In the genomic region with DNA sequence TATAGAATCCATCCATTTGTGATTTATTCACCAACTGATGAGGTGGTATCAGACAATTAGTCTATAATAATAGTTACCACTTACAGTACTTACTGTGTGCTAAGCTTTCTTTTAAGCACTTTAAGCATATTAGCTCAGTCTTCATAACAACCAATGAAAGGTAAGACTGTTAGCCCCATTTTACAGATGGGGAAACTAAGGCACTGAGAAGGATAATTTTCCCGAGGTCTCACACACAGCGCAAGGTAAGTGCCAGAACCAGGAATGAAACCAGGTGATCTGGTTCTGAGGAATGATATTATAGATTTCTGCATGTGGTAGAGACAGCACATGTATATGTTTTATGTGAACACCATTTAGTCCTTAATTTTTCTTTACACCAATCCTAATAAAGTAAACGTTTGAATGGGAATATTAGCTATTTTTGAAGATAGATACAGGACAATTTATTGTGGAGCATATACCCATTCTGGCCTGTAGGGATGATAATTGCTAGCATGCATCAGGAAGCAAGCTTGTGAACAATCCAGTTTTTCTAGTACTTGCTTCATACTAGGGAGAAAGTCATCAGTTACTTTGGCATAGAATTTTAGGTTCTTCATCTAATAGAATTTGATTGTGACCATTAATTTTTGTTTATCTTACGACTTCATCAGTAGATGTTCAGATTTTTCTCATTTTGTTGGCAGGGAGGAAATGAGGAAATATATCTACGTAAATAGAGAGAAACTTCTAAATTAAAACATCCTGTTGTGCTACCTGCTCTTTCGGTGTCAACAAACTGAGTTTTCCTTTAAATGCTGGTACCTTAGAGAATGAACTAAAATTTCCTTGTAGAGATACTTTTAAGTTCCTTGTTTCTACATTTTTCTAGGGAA, we compare ENCODE assay signal across 9 cellular contexts. TPM values are rescaled to one million over a fixed set of nuclear protein-coding genes. Genes with fewer than 3 reads are reported as not detected.
DNase-seq lines count a peak whose midpoint lies in the region; FAIRE-seq and TF ChIP-seq lines count a peak whose summit lies in the region.
"Had no signal": no experiment of that assay in that cellular context is flagged by ENCODE, and none has a peak within 500 bp of the region (broad histone marks: within the 10 kb centered on the region; RNA-seq: fewer than 3 reads in every experiment).

No MANE protein-coding gene starts in this region.

- DNase-seq in NCI-H2196 (lab: John Stamatoyannopoulos, UW; ENCODE audit: unreplicated experiment): peak; percentile 15
- DNase-seq in NCI-H2196 treated with DMSO at 0.1 percent for 48 hours (lab: John Stamatoyannopoulos, UW; ENCODE audit: unreplicated experiment): no peak
- no peak for DNase-seq in Peyer's patch
- DNase-seq in endothelial cell of umbilical vein (ENCODE audit: low read depth, low spot score): no peak
- no peak for DNase-seq in Ammon's horn (ENCODE audit: low spot score)
- no peak for DNase-seq in ecto neural progenitor cell (ENCODE audit: low spot score)
- DNase-seq in HUDEP-2 (lab: John Stamatoyannopoulos, UW; ENCODE audit: unreplicated experiment in 76 of 76): no peak
- DNase-seq: kidney glomerular epithelial cell had no signal

- H4K20me1 ChIP-seq in endothelial cell of umbilical vein (replicated peaks; ENCODE audit: control insufficient read depth, extremely low read depth, insufficient read depth, low read length): peaks cover 28% of the 10 kb centered on the region

- intact Hi-C loops in endothelial cell of umbilical vein (cut with micrococcal nuclease): loop anchor here (1.0 to 10.0 kb wide), 5 partner anchors 21 to 1806 kb away; partner anchors contain the start of gene TTPAL

- H3K9ac ChIP-seq in endothelial cell of umbilical vein (replicated peaks; ENCODE audit: extremely low read depth, insufficient read depth, low read length): peak overlapping the region; percentile 22
- peak overlapping the region; percentile 100 for H3K9ac ChIP-seq in skeletal muscle satellite cell (ENCODE audit: low read depth, low read length)

- dilution Hi-C loops in endothelial cell of umbilical vein (cut with MboI; ENCODE audit: extremely low pct_ligation_motif_present, low sequenced_read_pairs): no loop called here

- H3K27ac ChIP-seq in Peyer's patch (peak overlapping the region in 1 of 4 donors; percentile 27), endothelial cell of umbilical vein (ENCODE audit: insufficient read depth, low read depth, low read length) (no peak overlapping the region)

- FAIRE-seq in endothelial cell of umbilical vein (lab: Jason Lieb, UNC): no peak

- no peak overlapping the region for H3K4me3 ChIP-seq in Peyer's patch
- no peak overlapping the region for H3K4me3 ChIP-seq in endothelial cell of umbilical vein (replicated peaks in 1 of 3; ENCODE audit: insufficient read depth in 1 of 3, low read depth in 1 of 3, low read length in 3 of 3)
- H3K4me3 ChIP-seq in skeletal muscle satellite cell (ENCODE audit: low read length): peak overlapping the region; percentile 96

- H3K79me2 ChIP-seq in endothelial cell of umbilical vein (ENCODE audit: control insufficient read depth, insufficient read depth, low read length): peaks cover 80% of the 10 kb centered on the region

- no peaks in the 10 kb centered on the region for H3K9me1 ChIP-seq in endothelial cell of umbilical vein (replicated peaks; ENCODE audit: control insufficient read depth, extremely low read depth, insufficient read depth, low read length)

- peak overlapping the region; percentile 87 for H3K4me2 ChIP-seq in endothelial cell of umbilical vein (ENCODE audit: insufficient read depth, low read length)
- peak overlapping the region; percentile 85 for H3K4me2 ChIP-seq in skeletal muscle satellite cell (ENCODE audit: low read length)

- H2AFZ ChIP-seq in endothelial cell of umbilical vein (ENCODE audit: low read depth, low read length): no peak overlapping the region

- TF ChIP-seq CTCF in Peyer's patch (IDR thresholded peaks at IDR 0.05) (peak in 5 of 6 experiments; percentile 12 to 52 (median 41)), endothelial cell of umbilical vein (IDR thresholded peaks at IDR 0.05; ENCODE audit: extremely low read depth in 1 of 2, insufficient read depth in 1 of 2, low read depth in 1 of 2, low read length in 2 of 2) (no peak)

- no TSS peak for BruUV-seq in endothelial cell of umbilical vein (replicated peaks; lab: Mats Ljungman, UMichigan)

- no peaks in the 10 kb centered on the region for H3K9me3 ChIP-seq in Peyer's patch
- no peaks in the 10 kb centered on the region for H3K9me3 ChIP-seq in endothelial cell of umbilical vein (replicated peaks; ENCODE audit: control insufficient read depth, insufficient read depth, low read length)
- no peaks in the 10 kb centered on the region for H3K9me3 ChIP-seq in skeletal muscle satellite cell (replicated peaks; ENCODE audit: low read length)

- H3K36me3 ChIP-seq in Peyer's patch (no peaks in the 10 kb centered on the region), endothelial cell of umbilical vein (ENCODE audit: control insufficient read depth in 2 of 2, extremely low read depth in 1 of 2, insufficient read depth in 2 of 2, low read length in 2 of 2) (peaks cover 0 to 5% of the 10 kb centered on the region in 2 experiments), skeletal muscle satellite cell (ENCODE audit: insufficient read depth, low read length) (peaks cover 33% of the 10 kb centered on the region)

- H3K27me3 ChIP-seq in Peyer's patch: no peaks in the 10 kb centered on the region
- H3K27me3 ChIP-seq in endothelial cell of umbilical vein (ENCODE audit: control insufficient read depth in 2 of 2, insufficient read depth in 2 of 2, low read length in 2 of 2): no peaks in the 10 kb centered on the region
- no peaks in the 10 kb centered on the region for H3K27me3 ChIP-seq in skeletal muscle satellite cell (ENCODE audit: control insufficient read depth, insufficient read depth, low read length)

- H3K4me1 ChIP-seq in Peyer's patch: peaks cover 0 to 60% (median 8%) of the 10 kb centered on the region in 4 donors
- peaks cover 33% of the 10 kb centered on the region for H3K4me1 ChIP-seq in endothelial cell of umbilical vein (ENCODE audit: control insufficient read depth, extremely low read depth, insufficient read depth, low read length)
- H3K4me1 ChIP-seq in skeletal muscle satellite cell (ENCODE audit: control insufficient read depth, insufficient read depth, low read length): peaks cover 32% of the 10 kb centered on the region

- POLR2A ChIA-PET in endothelial cell of umbilical vein (lab: Charles Lee): interaction anchor here (0.8 kb wide), 1 partner anchor 12 kb away, joined by 3 read pairs; no protein-coding TSS in a partner anchor

- CTCF ChIA-PET in endothelial cell of umbilical vein (lab: Charles Lee): interaction anchor here (0.7 to 2.3 kb wide), 14 partner anchors 9 to 207 kb away, joined by 3 to 12 read pairs (median 3); partner anchors contain the start of gene PABPC1L

- TF ChIP-seq POLR2A in Peyer's patch (IDR thresholded peaks at IDR 0.05) (no peak), endothelial cell of umbilical vein (IDR thresholded peaks at IDR 0.05; ENCODE audit: low read depth, low read length) (no peak)

TF ChIP-seq in endothelial cell of umbilical vein, 7 proteins besides CTCF, POLR2A, EP300 and RAD21:
- no peak for TF ChIP-seq MYC (IDR thresholded peaks at IDR 0.05; ENCODE audit: low read depth, low read length)
- TF ChIP-seq, protein P1, sequence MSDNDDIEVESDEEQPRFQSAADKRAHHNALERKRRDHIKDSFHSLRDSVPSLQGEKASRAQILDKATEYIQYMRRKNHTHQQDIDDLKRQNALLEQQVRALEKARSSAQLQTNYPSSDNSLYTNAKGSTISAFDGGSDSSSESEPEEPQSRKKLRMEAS (IDR thresholded peaks at IDR 0.05; ENCODE audit: insufficient read depth, insufficient read length): no peak
- TF ChIP-seq FOS (IDR thresholded peaks at IDR 0.05; ENCODE audit: borderline replicate concordance, insufficient read depth, low read length): no peak
- TF ChIP-seq POLR2AphosphoS5 (IDR thresholded peaks at IDR 0.05; ENCODE audit: insufficient read depth, low read depth, low read length): no peak
- TF ChIP-seq GATA2 (IDR thresholded peaks at IDR 0.05; ENCODE audit: insufficient read depth, insufficient read length, low read depth, low read length): no peak
- no peak for TF ChIP-seq JUN (IDR thresholded peaks at IDR 0.05; ENCODE audit: borderline replicate concordance, insufficient read depth, insufficient read length, low read depth)
- no peak for TF ChIP-seq EZH2 (IDR thresholded peaks at IDR 0.05; ENCODE audit: borderline replicate concordance, low read depth, low read length, severe bottlenecking)

RNA-seq across cellular contexts. Expression of gene YWHAB, which starts 3.0 kb away (rescaled TPM):
- 100 to 1,000 TPM; 105 to 174 (median 125) TPM for total RNA-seq in Peyer's patch
- 255 and 256 TPM in 2 replicates for total RNA-seq in endothelial cell of umbilical vein
- polyA plus RNA-seq in endothelial cell of umbilical vein: 45.9 and 65.9 TPM in 2 replicates
- polyA plus RNA-seq in endothelial cell of umbilical vein (2011; cell fraction: cytosol; rRNA removed): 120 and 124 TPM in 2 replicates
- polyA plus RNA-seq in endothelial cell of umbilical vein (2011; cell fraction: nucleus; rRNA removed): 58.6 and 74.5 TPM in 2 replicates
- polyA plus RNA-seq in endothelial cell of umbilical vein (2012): 211 and 261 TPM in 2 replicates
- 52.0 and 56.2 TPM in 2 replicates for polyA minus RNA-seq in endothelial cell of umbilical vein
- polyA minus RNA-seq in endothelial cell of umbilical vein (2011; cell fraction: cytosol; rRNA and poly(A)+ RNA removed): 67.3 TPM
- 33.8 and 51.0 TPM in 2 replicates for polyA minus RNA-seq in endothelial cell of umbilical vein (2011; cell fraction: nucleus; rRNA and poly(A)+ RNA removed)
- total RNA-seq in skeletal muscle satellite cell (2012; rRNA removed): 112 and 115 TPM in 2 replicates

RNA-seq across cellular contexts. Expression of gene PABPC1L, which starts 21.4 kb away (rescaled TPM):
- 100 to 1,000 TPM in 1 of 4 donors, 10 to 100 TPM in 3; 10.5 to 123 (median 33.6) TPM for total RNA-seq in Peyer's patch
- 7.5 and 7.8 TPM in 2 replicates for total RNA-seq in endothelial cell of umbilical vein
- polyA plus RNA-seq in endothelial cell of umbilical vein: 12.6 and 14.2 TPM in 2 replicates
- polyA plus RNA-seq in endothelial cell of umbilical vein (2011; cell fraction: cytosol; rRNA removed): 2.1 and 6.1 TPM in 2 replicates
- polyA plus RNA-seq in endothelial cell of umbilical vein (2011; cell fraction: nucleus; rRNA removed): 82.9 and 100 TPM in 2 replicates
- polyA plus RNA-seq in endothelial cell of umbilical vein (2012): 6.9 and 7.2 TPM in 2 replicates
- 7.6 and 9.0 TPM in 2 replicates for polyA minus RNA-seq in endothelial cell of umbilical vein
- polyA minus RNA-seq in endothelial cell of umbilical vein (2011; cell fraction: cytosol; rRNA and poly(A)+ RNA removed): 4.9 TPM
- 13.9 and 18.0 TPM in 2 replicates for polyA minus RNA-seq in endothelial cell of umbilical vein (2011; cell fraction: nucleus; rRNA and poly(A)+ RNA removed)
- 17.0 and 17.7 TPM in 2 replicates for total RNA-seq in skeletal muscle satellite cell (2012; rRNA removed)

Comparison
In these comparisons a context has a peak if more than half of its experiments do, and no peak if none do; other contexts are left out.
1. CTCF ChIP-seq: peak in Peyer's patch (5 of 6); none in endothelial cell of umbilical vein (0 of 2).